Comparison of ENCODE assay signal across 8 cellular contexts in the genomic region with DNA sequence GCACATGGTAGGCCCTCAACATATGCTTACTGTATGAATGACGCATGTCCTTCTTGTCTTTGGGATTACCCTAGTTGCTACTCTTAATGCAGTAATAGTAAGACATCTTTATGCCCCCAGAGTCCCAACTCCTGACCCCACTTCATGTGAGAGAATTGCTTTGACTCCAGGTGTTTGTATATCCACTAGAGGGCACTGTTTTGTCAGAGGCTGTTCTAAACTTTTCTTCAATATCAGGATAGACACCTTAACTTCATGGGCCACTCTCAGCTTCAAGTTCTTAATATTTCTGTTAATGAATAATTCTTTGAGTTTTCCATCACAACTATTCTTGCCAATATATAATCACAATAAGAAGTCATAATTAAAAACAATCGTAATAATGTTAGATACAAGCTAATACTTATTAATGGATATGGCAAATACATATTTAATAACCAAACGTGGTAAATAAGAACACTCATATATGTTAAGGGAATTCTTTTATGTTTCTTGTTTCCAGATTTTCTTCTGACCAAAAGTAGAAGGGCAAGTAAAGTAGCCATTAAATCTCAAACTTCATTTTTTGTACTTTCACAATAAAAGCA.
DNase-seq lines count a peak whose midpoint lies in the region; ATAC-seq and TF ChIP-seq lines count a peak whose summit lies in the region.

No MANE protein-coding gene starts in this region.

- DNase-seq in NCI-H446 treated with DMSO at 0.1 percent for 48 hours (lab: John Stamatoyannopoulos, UW) (peak; percentile 17), MCF 10A (ENCODE audit: unreplicated experiment) (peak; percentile 46), lower lobe of right lung (no peak), KG1 (lab: John Stamatoyannopoulos, UW) (no peak)
- DNase-seq in effector memory CD4-positive, alpha-beta T cell = no peak
- DNase-seq in activated CD4-positive, CD25-positive, alpha-beta regulatory T cell (lab: John Stamatoyannopoulos, UW) = no peak

- H3K4me3 Mint-ChIP-seq in MCF 10A (ENCODE audit: unreplicated experiment) = no peak overlapping the region

- no TSS peak for BruUV-seq in MCF 10A (replicated peaks; lab: Mats Ljungman, UMichigan)

- no peak overlapping the region for H3K27ac Mint-ChIP-seq in MCF 10A (ENCODE audit: low read depth, unreplicated experiment)

- no peaks in the 10 kb centered on the region for H3K36me3 Mint-ChIP-seq in MCF 10A (ENCODE audit: insufficient read depth, unreplicated experiment)

- H3K4me1 Mint-ChIP-seq in MCF 10A (ENCODE audit: insufficient read depth, unreplicated experiment) = no peaks in the 10 kb centered on the region

- no peaks in the 10 kb centered on the region for H3K27me3 ChIP-seq in lower lobe of right lung (ENCODE audit: low read depth)
- H3K27me3 ChIP-seq in effector memory CD4-positive, alpha-beta T cell (replicated peaks; ENCODE audit: control insufficient read depth, insufficient read depth, low read length, poor library complexity, severe bottlenecking) = no peaks in the 10 kb centered on the region

- H3K27me3 Mint-ChIP-seq in MCF 10A (ENCODE audit: insufficient read depth, unreplicated experiment) = peaks cover 18% of the 10 kb centered on the region

- peak; percentile 66 for TF ChIP-seq CTCF in MCF 10A (IDR thresholded peaks at IDR 0.05; ENCODE audit: unreplicated experiment)
- peak; percentile 60 for TF ChIP-seq CTCF in lower lobe of right lung (IDR thresholded peaks at IDR 0.05)

- H3K9me3 Mint-ChIP-seq in MCF 10A (ENCODE audit: unreplicated experiment) = peaks cover 11% of the 10 kb centered on the region

- CTCF ChIA-PET in MCF 10A (lab: Yijun Ruan, JAX) = interaction anchor here (0.6 to 11.7 kb wide), 56 partner anchors 10 to 1357 kb away, joined by 3 to 164 read pairs (median 4); no protein-coding TSS in a partner anchor

- no peaks in the 10 kb centered on the region for H3K4me1 ChIP-seq in lower lobe of right lung
- H3K4me1 ChIP-seq in effector memory CD4-positive, alpha-beta T cell (ENCODE audit: control insufficient read depth, insufficient read depth, low read length, poor library complexity, severe bottlenecking) = no peaks in the 10 kb centered on the region

- intact Hi-C loops in MCF 10A (cut with micrococcal nuclease) = loop anchor here (1.0 to 10.0 kb wide), 6 partner anchors 112 to 1357 kb away; no protein-coding TSS in a partner anchor
- intact Hi-C loops in lower lobe of right lung (cut with DNase I) = no loop called here

- ATAC-seq in GM18505 (IDR thresholded peaks at IDR 0.05; ENCODE audit: unreplicated experiment) = peak; percentile 61
- ATAC-seq in HG02885 (IDR thresholded peaks at IDR 0.05; ENCODE audit: poor library complexity, unreplicated experiment) = peak; percentile 78
- ATAC-seq in lower lobe of right lung = peak; percentile 46 to 61

- H3K9me3 ChIP-seq in lower lobe of right lung = no peaks in the 10 kb centered on the region
- H3K9me3 ChIP-seq in effector memory CD4-positive, alpha-beta T cell (ENCODE audit: control insufficient read depth, low read length) = no peaks in the 10 kb centered on the region

- no peaks in the 10 kb centered on the region for H3K36me3 ChIP-seq in lower lobe of right lung
- no peaks in the 10 kb centered on the region for H3K36me3 ChIP-seq in effector memory CD4-positive, alpha-beta T cell (ENCODE audit: control insufficient read depth, insufficient read depth, low read length)

- no peak overlapping the region for H3K27ac ChIP-seq in lower lobe of right lung
- no peak overlapping the region for H3K27ac ChIP-seq in effector memory CD4-positive, alpha-beta T cell (ENCODE audit: insufficient read depth, low read length, poor library complexity, severe bottlenecking)

- H3K4me3 ChIP-seq in lower lobe of right lung = no peak overlapping the region
- H3K4me3 ChIP-seq in effector memory CD4-positive, alpha-beta T cell (ENCODE audit: insufficient read depth, low read depth, low read length, poor library complexity, severe bottlenecking) = no peak overlapping the region

- no peak for TF ChIP-seq POLR2A in GM18505 (IDR thresholded peaks at IDR 0.05; ENCODE audit: borderline replicate concordance, extremely low read depth, insufficient read depth, insufficient read length)

- POLR2A ChIA-PET in MCF 10A (lab: Yijun Ruan, JAX) = interaction anchor here (1.0 to 2.0 kb wide), 3 partner anchors 370 to 375 kb away, joined by 3 to 6 read pairs (median 5); no protein-coding TSS in a partner anchor

Comparison
In these comparisons a context has a peak if more than half of its experiments do, and no peak if none do; other contexts are left out.
1. DNase-seq: peak in NCI-H446 treated with DMSO at 0.1 percent for 48 hours (single experiment) and MCF 10A (single experiment); none in lower lobe of right lung (single experiment), effector memory CD4-positive, alpha-beta T cell (0 of 3), activated CD4-positive, CD25-positive, alpha-beta regulatory T cell (0 of 4) and KG1 (single experiment).
2. Peak in every context shown above with its lines, with median percentiles within 50 percentile points of each other: ATAC-seq.